In genomic region chr3:143668385-143668784, GRCh38 we compare ENCODE assay signal across 27 cellular contexts.
DNase-seq lines count a peak whose midpoint lies in the region; ATAC-seq, FAIRE-seq and TF ChIP-seq lines count a peak whose summit lies in the region.
"Had no signal": no experiment of that assay in that cellular context is flagged by ENCODE, and none has a peak within 500 bp of the region (broad histone marks: within the 10 kb centered on the region; RNA-seq: fewer than 3 reads in every experiment).

No MANE protein-coding gene starts in this region.

- H2AFZ ChIP-seq in GM12878 (ENCODE audit: control insufficient read depth, low read depth, low read length) (peak overlapping the region; percentile 64), HepG2 (ENCODE audit: low read length) (no peak overlapping the region)
- H2AFZ ChIP-seq: GM23338, PC-9 had no signal

- TF ChIP-seq EP300 in GM12878 (IDR thresholded peaks at IDR 0.05; ENCODE audit: borderline replicate concordance in 1 of 2, control insufficient read depth in 1 of 2, low read depth in 2 of 2, low read length in 2 of 2) (no peak), HepG2 (IDR thresholded peaks at IDR 0.05; ENCODE audit: low read depth in 2 of 2, low read length in 2 of 2) (no peak), HepG2 (CRISPR knock-in tag; IDR thresholded peaks at IDR 0.05; ENCODE audit: borderline replicate concordance) (no peak)

- TF ChIP-seq RAD21 in GM12878 (IDR thresholded peaks at IDR 0.05; ENCODE audit: insufficient read depth, low read depth, low read length) (no peak), HepG2 (CRISPR knock-in tag; IDR thresholded peaks at IDR 0.05) (no peak)

- peak overlapping the region; percentile 90 for H3K27ac ChIP-seq in GM12878 (ENCODE audit: control insufficient read depth, insufficient read depth)
- no peak overlapping the region for H3K27ac ChIP-seq in upper lobe of right lung
- no peak overlapping the region for H3K27ac ChIP-seq in HepG2 (ENCODE audit: extremely low read length, insufficient read depth, low read length)
- H3K27ac ChIP-seq: A549, PC-9 had no signal

- BruUV-seq in GM12878 (replicated peaks; lab: Mats Ljungman, UMichigan) (no TSS peak), HepG2 (replicated peaks; lab: Mats Ljungman, UMichigan) (no TSS peak)

- H3K36me3 ChIP-seq in GM12878 (ENCODE audit: control insufficient read depth in 2 of 2, insufficient read depth in 2 of 2, low read length in 1 of 2) (no peaks in the 10 kb centered on the region), upper lobe of right lung (no peaks in the 10 kb centered on the region), HepG2 (replicated peaks in 1 of 2; ENCODE audit: control insufficient read depth in 1 of 2, insufficient read depth in 2 of 2, low read length in 2 of 2) (no peaks in the 10 kb centered on the region)
- H3K36me3 ChIP-seq: HAP-1 had no signal

- no peak for TF ChIP-seq CTCF in GM12878 (IDR thresholded peaks at IDR 0.05 in 2 of 3, conservative IDR thresholded peaks at IDR 0.05 in 1 of 3; ENCODE audit: control insufficient read depth in 2 of 3, extremely low read depth in 1 of 3, insufficient read depth in 1 of 3, low read depth in 3 of 3, low read length in 3 of 3)
- TF ChIP-seq CTCF in upper lobe of right lung (IDR thresholded peaks at IDR 0.05) = no peak
- TF ChIP-seq CTCF in HepG2 (CRISPR knock-in tag; IDR thresholded peaks at IDR 0.05) = no peak

- H3K79me2 ChIP-seq in GM12878 (ENCODE audit: control insufficient read depth, insufficient read depth, low read length) = no peaks in the 10 kb centered on the region
- H3K79me2 ChIP-seq in HepG2 (ENCODE audit: insufficient read depth, low read length) = no peaks in the 10 kb centered on the region

- RAD21 ChIA-PET in GM12878 (lab: Charles Lee; ENCODE audit: unreplicated experiment) = no interaction called here

- H4K20me1 ChIP-seq in GM12878 (ENCODE audit: control insufficient read depth, insufficient read depth) (no peaks in the 10 kb centered on the region), HepG2 (ENCODE audit: insufficient read depth, low read length) (no peaks in the 10 kb centered on the region)

- DNase-seq in NAMALWA (ENCODE audit: low spot score) (peak; percentile 10), GM12878 (ENCODE audit: low read depth, low spot score) (no peak), H54 (ENCODE audit: insufficient read length, low spot score) (no peak), upper lobe of right lung (no peak), HepG2 (ENCODE audit: low spot score) (no peak)
- DNase-seq in stimulated activated CD4-positive, alpha-beta T cell treated with anti-CD3 and anti-CD28 coated beads, Interleukin-4, amount 100 ng/mL, for 4 hours = no peak
- DNase-seq: AML-193; CD8-positive, alpha-beta memory T cell; DMS 273 treated with DMSO at 0.1 percent for 48 hours; DMS79 treated with DMSO at 0.1 percent for 48 hours; GF-D8; HFFc6; MV-4-11; NCI-H1105 treated with DMSO at 0.1 percent for 48 hours; NCI-H2029 treated with DMSO at 0.1 percent for 48 hours; NCI-H2227 treated with DMSO at 0.1 percent for 48 hours; NCI-H526 treated with DMSO at 0.1 percent for 48 hours; PC-9; Right ventricle myocardium superior; RPMI8226 had no signal

- H3K27ac Mint-ChIP-seq in stimulated activated memory B cell treated with anti-CD40 and anti-IgM and Interleukin-4, amounts not matched to agents 10 μg/mL and 1 μg/mL and 100 μg/mL, for 72 hours = peak overlapping the region; percentile 94
- H3K27ac Mint-ChIP-seq: CD8-positive, alpha-beta memory T cell; GM23338; HFFc6 had no signal

- H3K9me3 ChIP-seq in GM12878 (replicated peaks; ENCODE audit: control insufficient read depth, insufficient read depth, low read length) = peaks cover 2% of the 10 kb centered on the region; the same call in 1 of the 3 replicates
- no peaks in the 10 kb centered on the region for H3K9me3 ChIP-seq in upper lobe of right lung
- no peaks in the 10 kb centered on the region for H3K9me3 ChIP-seq in HepG2 (ENCODE audit: low read length)
- H3K9me3 ChIP-seq: A549, HAP-1 had no signal

- H3K4me3 Mint-ChIP-seq in stimulated activated memory B cell treated with anti-CD40 and anti-IgM and Interleukin-4, amounts not matched to agents 10 μg/mL and 1 μg/mL and 100 μg/mL, for 72 hours = no peak overlapping the region
- H3K4me3 Mint-ChIP-seq: CD14-positive monocyte, GM23338, HFFc6 had no signal

- in situ Hi-C loops in GM12878 (cut with MboI) (no loop called here), HepG2 (cut with HindIII; ENCODE audit: extremely low pct_ligation_motif_present, low pct_unique_long_range_greater_than_20kb) (no loop called here)

- intact Hi-C loops in GM12878 (cut with micrococcal nuclease; ENCODE audit: unreplicated experiment) = no loop called here
- intact Hi-C loops in upper lobe of right lung (cut with DNase I) = no loop called here
- intact Hi-C loops in HepG2 (cut with micrococcal nuclease; ENCODE audit: unreplicated experiment) = no loop called here

- H3K9ac ChIP-seq in GM12878 (ENCODE audit: control insufficient read depth, insufficient read depth, low read length) = 0 out of 2 replicates have a peak overlapping the region, but pooled peaks have one; percentile 44
- H3K9ac ChIP-seq in HepG2 (ENCODE audit: insufficient read depth, low read depth, low read length) = no peak overlapping the region

- peaks cover 9% of the 10 kb centered on the region for H3K36me3 Mint-ChIP-seq in stimulated activated memory B cell treated with anti-CD40 and anti-IgM and Interleukin-4, amounts not matched to agents 10 μg/mL and 1 μg/mL and 100 μg/mL, for 72 hours

- H3K27me3 ChIP-seq in GM12878 (replicated peaks in 1 of 2; ENCODE audit: control insufficient read depth in 2 of 2, insufficient read depth in 2 of 2, low read length in 1 of 2) = no peaks in the 10 kb centered on the region
- H3K27me3 ChIP-seq in upper lobe of right lung = no peaks in the 10 kb centered on the region
- no peaks in the 10 kb centered on the region for H3K27me3 ChIP-seq in HepG2 (ENCODE audit: control insufficient read depth in 1 of 2, insufficient read depth in 2 of 2, low read length in 2 of 2)

- peaks cover 44% of the 10 kb centered on the region for H3K4me1 Mint-ChIP-seq in stimulated activated memory B cell treated with anti-CD40 and anti-IgM and Interleukin-4, amounts not matched to agents 10 μg/mL and 1 μg/mL and 100 μg/mL, for 72 hours
- H3K4me1 Mint-ChIP-seq: CD8-positive, alpha-beta memory T cell had no signal

- H3K9me3 Mint-ChIP-seq in stimulated activated memory B cell treated with anti-CD40 and anti-IgM and Interleukin-4, amounts not matched to agents 10 μg/mL and 1 μg/mL and 100 μg/mL, for 72 hours = peaks cover 2% of the 10 kb centered on the region
- H3K9me3 Mint-ChIP-seq: HFFc6 had no signal

- FAIRE-seq in GM12878 (lab: Jason Lieb, UNC) (no peak), H54 (lab: Jason Lieb, UNC) (no peak), HepG2 (lab: Jason Lieb, UNC) (no peak)
- FAIRE-seq: A549, K562 had no signal

- peak overlapping the region; percentile 60; the same call in 1 of the 2 replicates for H3K4me3 ChIP-seq in GM08714 (ENCODE audit: low read length)
- peak overlapping the region; percentile 15; the same call in 1 of the 2 replicates for H3K4me3 ChIP-seq in GM12878
- no peak overlapping the region for H3K4me3 ChIP-seq in upper lobe of right lung
- H3K4me3 ChIP-seq in HepG2 (replicated peaks in 1 of 3; ENCODE audit: insufficient read depth in 1 of 3, low read depth in 2 of 3, low read length in 3 of 3) = no peak overlapping the region
- H3K4me3 ChIP-seq: A549, GM23338, HAP-1, K562, PC-9 had no signal

- CTCF ChIA-PET in GM12878 (lab: Yijun Ruan, JAX) = interaction anchor here (1.4 kb wide), 1 partner anchor 8 kb away, joined by 4 read pairs; no protein-coding TSS in a partner anchor
- CTCF ChIA-PET in HepG2 (lab: Yijun Ruan, JAX; ENCODE audit: low intra/inter-chr PET ratio, low total read pairs) = no interaction called here

- no peak for TF ChIP-seq POLR2A in GM12878 (IDR thresholded peaks at IDR 0.05; ENCODE audit: low read depth, low read length)
- no peak for TF ChIP-seq POLR2A in H54 (IDR thresholded peaks at IDR 0.05; ENCODE audit: low read depth, low read length)
- no peak for TF ChIP-seq POLR2A in HepG2 (IDR thresholded peaks at IDR 0.05; ENCODE audit: insufficient read depth in 1 of 2, low read depth in 2 of 2, low read length in 2 of 2)

- WGBS in GM12878 (ENCODE audit: insufficient coverage, insufficient replicate concordance, low lambda C conversion rate, missing lambda C conversion rate) = 53% methylated on average over 5 of the region's 5 CpGs
- 28% methylated on average over 5 of the region's 5 CpGs for WGBS in HepG2 (ENCODE audit: low lambda C conversion rate)

- H3K4me1 ChIP-seq in GM12878 (ENCODE audit: control insufficient read depth, insufficient read depth, low read length) (peaks cover 17% of the 10 kb centered on the region), upper lobe of right lung (no peaks in the 10 kb centered on the region), HepG2 (ENCODE audit: insufficient read depth, low read length) (no peaks in the 10 kb centered on the region)
- H3K4me1 ChIP-seq: A549, HAP-1 had no signal

- SMC1A ChIA-PET in GM12878 (lab: Charles Lee; ENCODE audit: uncharacterized antibody, unreplicated experiment) = no interaction called here

- no peaks in the 10 kb centered on the region for H3K27me3 Mint-ChIP-seq in stimulated activated memory B cell treated with anti-CD40 and anti-IgM and Interleukin-4, amounts not matched to agents 10 μg/mL and 1 μg/mL and 100 μg/mL, for 72 hours
- H3K27me3 Mint-ChIP-seq: CD8-positive, alpha-beta memory T cell had no signal

- no peak; the same call in 2 of the 3 replicates for ATAC-seq in GM12878
- ATAC-seq in stimulated activated memory B cell treated with anti-CD40 and anti-IgM and Interleukin-4, amounts not matched to agents 10 μg/mL and 1 μg/mL and 100 μg/mL, for 72 hours = no peak
- no peak for ATAC-seq in upper lobe of right lung
- ATAC-seq in HepG2 = no peak
- ATAC-seq: A549, GM23338, K562 had no signal

- POLR2A ChIA-PET in GM12878 (lab: Charles Lee) = no interaction called here
- POLR2A ChIA-PET in HepG2 (lab: Yijun Ruan, JAX) = no interaction called here

- H3K4me2 ChIP-seq in GM12878 (ENCODE audit: control insufficient read depth, insufficient read depth) = peak overlapping the region; percentile 81
- H3K4me2 ChIP-seq in HepG2 (ENCODE audit: low read depth, low read length) = no peak overlapping the region
- H3K4me2 ChIP-seq: A549, GM23338, PC-9 had no signal

TF ChIP-seq in GM12878, 131 proteins besides CTCF, POLR2A, EP300 and RAD21 (continues in another document):
- TF ChIP-seq MYB (IDR thresholded peaks at IDR 0.05; ENCODE audit: borderline replicate concordance, low read depth, low read length) = no peak
- TF ChIP-seq MTA2 (IDR thresholded peaks at IDR 0.05; ENCODE audit: low read depth) = no peak
- peak; percentile 78 for TF ChIP-seq SPI1 (IDR thresholded peaks at IDR 0.05; ENCODE audit: borderline replicate concordance, insufficient read depth, low read depth, low read length)

Comparison
In these comparisons a context has a peak if more than half of its experiments do, and no peak if none do; other contexts are left out.
1. H3K4me3 ChIP-seq: peak in GM08714 (single experiment) and GM12878 (single experiment); none in upper lobe of right lung (single experiment) and HepG2 (0 of 3).